ENCODE assay signal across 8 cellular contexts in genomic region chr15:73273181-73274002, GRCh38.
DNase-seq lines count a peak whose midpoint lies in the region; ATAC-seq and TF ChIP-seq lines count a peak whose summit lies in the region.

No MANE protein-coding gene starts in this region.

- H3K36me3 ChIP-seq in liver (ENCODE audit: control insufficient read depth in 4 of 4, insufficient read depth in 3 of 4, low read depth in 1 of 4, low read length in 3 of 4) = peaks cover 0 to 5% (median 2%) of the 10 kb centered on the region in 4 donors

- no peaks in the 10 kb centered on the region for H3K9me3 ChIP-seq in liver (ENCODE audit: control insufficient read depth in 4 of 4, low read length in 3 of 4)

- no peak overlapping the region for H3K4me3 ChIP-seq in AG09309 (ENCODE audit: control insufficient read depth, low read depth, low read length)
- no peak overlapping the region for H3K4me3 ChIP-seq in coronary artery
- no peak overlapping the region for H3K4me3 ChIP-seq in liver (ENCODE audit: low read depth in 1 of 3, low read length in 3 of 3)

- DNase-seq in AG09309 (ENCODE audit: low read depth) = peak; percentile 32
- DNase-seq in GM19240 (ENCODE audit: insufficient read length, low spot score) = peak; percentile 43
- peak; percentile 8 for DNase-seq in NCI-H2029 (lab: John Stamatoyannopoulos, UW)
- DNase-seq in coronary artery (ENCODE audit: low spot score) = no peak
- DNase-seq in stimulated activated CD4-positive, alpha-beta T cell treated with anti-CD3 and anti-CD28 coated beads, TNF-alpha, amount 100 ng/mL, for 4 hours (ENCODE audit: low read depth in 3 of 3) = peak in 2 of 3 experiments; percentile 3 to 7

- H3K4me1 ChIP-seq in liver (ENCODE audit: control insufficient read depth in 4 of 4, insufficient read depth in 4 of 4, low read length in 3 of 4) = peaks cover 0 to 2% (median 0%) of the 10 kb centered on the region in 4 donors

- peak; percentile 82 to 89 for TF ChIP-seq RAD21 in liver (IDR thresholded peaks at IDR 0.05)

- H3K9ac ChIP-seq in liver (ENCODE audit: low read depth in 1 of 2, low read length in 2 of 2) = no peak overlapping the region

- TF ChIP-seq CTCF in AG09309 (IDR thresholded peaks at IDR 0.05; ENCODE audit: control insufficient read depth, insufficient read depth, low read depth, low read length, missing control alignments) = peak; percentile 86
- peak; percentile 98 for TF ChIP-seq CTCF in VCaP (conservative IDR thresholded peaks at IDR 0.05)
- TF ChIP-seq CTCF in coronary artery (IDR thresholded peaks at IDR 0.05) = peak; percentile 65
- TF ChIP-seq CTCF in liver (IDR thresholded peaks at IDR 0.05; ENCODE audit: low read depth, low read length, missing input control) = peak; percentile 66

- no peaks in the 10 kb centered on the region for H3K27me3 ChIP-seq in liver (ENCODE audit: control insufficient read depth in 4 of 4, insufficient read depth in 4 of 4, low read length in 3 of 4)

- no peak for ATAC-seq in HG02981 (IDR thresholded peaks at IDR 0.05; ENCODE audit: unreplicated experiment)

- 38% methylated on average over 5 of the region's 5 CpGs for WGBS in liver

- H3K27ac ChIP-seq in VCaP = no peak overlapping the region
- no peak overlapping the region for H3K27ac ChIP-seq in coronary artery
- no peak overlapping the region for H3K27ac ChIP-seq in liver (ENCODE audit: low read depth in 1 of 2, low read length in 2 of 2)

TF ChIP-seq in liver, 16 proteins besides CTCF, POLR2A, EP300 and RAD21:
- no peak for TF ChIP-seq MAX (IDR thresholded peaks at IDR 0.05)
- TF ChIP-seq HNF4A (conservative IDR thresholded peaks at IDR 0.05) = peak in 1 of 2 donors; percentile 13
- TF ChIP-seq FOXA1 (IDR thresholded peaks at IDR 0.05) = peak; percentile 7
